9 cellular contexts compared by ENCODE assay signal in genomic region chr17:55577687-55578086, GRCh38.
A peak's percentile ranks its signal among the peaks of the same experiment; 100 is the strongest.
DNase-seq lines count a peak whose midpoint lies in the region; ATAC-seq and TF ChIP-seq lines count a peak whose summit lies in the region.
"Had no signal": no experiment of that assay in that cellular context is flagged by ENCODE, and none has a peak within 500 bp of the region (broad histone marks: within the 10 kb centered on the region; RNA-seq: fewer than 3 reads in every experiment).

No MANE protein-coding gene starts in this region.

- H3K9ac ChIP-seq in OCI-LY3 (ENCODE audit: low read length), result peak overlapping the region; percentile 69; the same call in 1 of the 2 replicates

- H3K27me3 ChIP-seq in OCI-LY3 (ENCODE audit: low read depth, low read length), result peaks cover 17% of the 10 kb centered on the region
- H3K27me3 ChIP-seq in spleen (replicated peaks in 1 of 7), result no peaks in the 10 kb centered on the region

- peak overlapping the region; percentile 93 for H3K4me2 ChIP-seq in OCI-LY3 (ENCODE audit: low read length)

- H3K9me3 ChIP-seq in OCI-LY3 (ENCODE audit: insufficient read depth, low read length) (no peaks in the 10 kb centered on the region), spleen (no peaks in the 10 kb centered on the region)

- H3K4me3 ChIP-seq in OCI-LY3 (ENCODE audit: low read length) (peak overlapping the region; percentile 74), coronary artery (peak overlapping the region; percentile 57), spleen (peak overlapping the region in 7 of 8 donors; percentile 9 to 64 (median 29))

- H3K4me1 ChIP-seq in OCI-LY3 (ENCODE audit: low read length) (peaks cover 79% of the 10 kb centered on the region), spleen (peaks cover 0 to 24% (median 18%) of the 10 kb centered on the region in 6 donors)

- H4K20me1 ChIP-seq in OCI-LY3 (ENCODE audit: insufficient read depth, low read length), result no peaks in the 10 kb centered on the region

- intact Hi-C loops in spleen (cut with DNase I; ENCODE audit: low total_unique reads), result no loop called here

- H3K27ac ChIP-seq in OCI-LY3 (ENCODE audit: low read length) (peak overlapping the region; percentile 96), coronary artery (peak overlapping the region in 1 of 2 donors; percentile 66), spleen (peak overlapping the region; percentile 11 to 85 (median 80))

- ATAC-seq in GM18505 (IDR thresholded peaks at IDR 0.05; ENCODE audit: unreplicated experiment), result peak; percentile 22
- ATAC-seq in GM21526 (IDR thresholded peaks at IDR 0.05; ENCODE audit: low FRiP score, unreplicated experiment), result no peak
- ATAC-seq in HG03196 (IDR thresholded peaks at IDR 0.05; ENCODE audit: unreplicated experiment), result no peak
- ATAC-seq in HG03565 (IDR thresholded peaks at IDR 0.05; ENCODE audit: unreplicated experiment), result no peak
- ATAC-seq: HCT116 had no signal

- no peaks in the 10 kb centered on the region for H3K36me3 ChIP-seq in OCI-LY3 (replicated peaks; ENCODE audit: low read depth, low read length)
- H3K36me3 ChIP-seq in spleen, result no peaks in the 10 kb centered on the region

- DNase-seq in coronary artery (ENCODE audit: low spot score), result no peak
- DNase-seq in spleen, result peak; percentile 83
- no peak for DNase-seq in NCI-H2171 treated with DMSO at 0.1 percent for 48 hours (lab: John Stamatoyannopoulos, UW)

- H3K79me2 ChIP-seq in OCI-LY3 (ENCODE audit: low read length), result no peaks in the 10 kb centered on the region

- 0 out of 2 replicates have a peak overlapping the region, but pooled peaks have one; percentile 10 for H2AFZ ChIP-seq in OCI-LY3 (ENCODE audit: low read depth, low read length)

- TF ChIP-seq POLR2A in GM18505 (IDR thresholded peaks at IDR 0.05; ENCODE audit: borderline replicate concordance, extremely low read depth, insufficient read depth, insufficient read length), result no peak
- no peak for TF ChIP-seq POLR2A in spleen (IDR thresholded peaks at IDR 0.05)

- 37 to 45% (median 42%) methylated on average over 10 to 14 of the region's 14 CpGs for WGBS in spleen, 5 donors

- no peak for TF ChIP-seq CTCF in OCI-LY3 (IDR thresholded peaks at IDR 0.05; ENCODE audit: low read depth, low read length)
- TF ChIP-seq CTCF in coronary artery (IDR thresholded peaks at IDR 0.05), result no peak
- TF ChIP-seq CTCF in spleen (IDR thresholded peaks at IDR 0.05 in 8 of 11, conservative IDR thresholded peaks at IDR 0.05 in 3 of 11), result no peak
